ENCODE assay signal across 11 cellular contexts in genomic region chr12:123431951-123432886, GRCh38. TPM values are rescaled to one million over a fixed set of nuclear protein-coding genes. Genes with fewer than 3 reads are reported as not detected.
DNase-seq lines count a peak whose midpoint lies in the region; ATAC-seq, FAIRE-seq and TF ChIP-seq lines count a peak whose summit lies in the region.
"Had no signal": no experiment of that assay in that cellular context is flagged by ENCODE, and none has a peak within 500 bp of the region (broad histone marks: within the 10 kb centered on the region; RNA-seq: fewer than 3 reads in every experiment).

No MANE protein-coding gene starts in this region.

- intact Hi-C loops in Right ventricle myocardium inferior (cut with DNase I) = no loop called here
- intact Hi-C loops in activated CD8-positive, alpha-beta T cell treated with anti-CD3 and anti-CD28 coated beads for 36 hours (cut with micrococcal nuclease) = no loop called here
- intact Hi-C loops in kidney (cut with DNase I) = no loop called here
- intact Hi-C loops in tibial artery (cut with DNase I; ENCODE audit: low total_unique reads) = loop anchor here (5.0 kb wide), 1 partner anchor 40 kb away; no protein-coding TSS in a partner anchor

- TF ChIP-seq CTCF in cardiac muscle cell (IDR thresholded peaks at IDR 0.05; ENCODE audit: low read depth, low read length) = no peak
- no peak for TF ChIP-seq CTCF in activated CD8-positive, alpha-beta T cell treated with anti-CD3 and anti-CD28 coated beads for 36 hours (IDR thresholded peaks at IDR 0.05)
- no peak for TF ChIP-seq CTCF in kidney (IDR thresholded peaks at IDR 0.05; ENCODE audit: borderline replicate concordance, extremely low read depth, insufficient read depth)
- TF ChIP-seq CTCF in tibial artery (IDR thresholded peaks at IDR 0.05) = no peak

- FAIRE-seq in kidney (lab: Jason Lieb, UNC) = no peak

- H3K27me3 ChIP-seq in cardiac muscle cell = no peaks in the 10 kb centered on the region
- no peaks in the 10 kb centered on the region for H3K27me3 ChIP-seq in tibial artery

- H3K4me1 ChIP-seq in cardiac muscle cell (ENCODE audit: low read depth) = no peaks in the 10 kb centered on the region
- peaks cover 0 to 7% of the 10 kb centered on the region in 2 donors for H3K4me1 ChIP-seq in kidney (ENCODE audit: control insufficient read depth in 1 of 2, insufficient read depth in 1 of 2, low read depth in 1 of 2, low read length in 2 of 2)
- peaks cover 0 to 45% (median 29%) of the 10 kb centered on the region in 4 donors for H3K4me1 ChIP-seq in tibial artery

- no peaks in the 10 kb centered on the region for H3K27me3 Mint-ChIP-seq in activated CD8-positive, alpha-beta T cell treated with anti-CD3 and anti-CD28 coated beads for 36 hours

- CTCF ChIA-PET in activated CD8-positive, alpha-beta T cell treated with anti-CD3 and anti-CD28 coated beads for 36 hours (lab: Charles Lee) = interaction anchor here (1.5 kb wide), 1 partner anchor 26 kb away, joined by 4 read pairs; the partner anchor contains the start of gene SNRNP35

- H3K27ac ChIP-seq in cardiac muscle cell (peak overlapping the region; percentile 76), kidney (ENCODE audit: low read depth in 2 of 2, low read length in 2 of 2) (peak overlapping the region in 1 of 2 donors; percentile 19), tibial artery (peak overlapping the region; percentile 90 to 94)
- H3K27ac ChIP-seq: KMS-11 had no signal

- peak overlapping the region; percentile 83 for H3K27ac Mint-ChIP-seq in activated CD8-positive, alpha-beta T cell treated with anti-CD3 and anti-CD28 coated beads for 36 hours

- H3K4me1 Mint-ChIP-seq in activated CD8-positive, alpha-beta T cell treated with anti-CD3 and anti-CD28 coated beads for 36 hours (ENCODE audit: low read depth) = peaks cover 48% of the 10 kb centered on the region

- H3K4me3 Mint-ChIP-seq in activated CD8-positive, alpha-beta T cell treated with anti-CD3 and anti-CD28 coated beads for 36 hours = peak overlapping the region; percentile 96

- ATAC-seq in Right ventricle myocardium inferior (no peak), SK-N-SH treated with all-trans-retinoic acid at 6 μM for 48 hours (no peak), HG03520 (IDR thresholded peaks at IDR 0.05; ENCODE audit: unreplicated experiment) (no peak)
- ATAC-seq in activated CD8-positive, alpha-beta T cell treated with anti-CD3 and anti-CD28 coated beads for 36 hours = peak; percentile 12

- peaks cover 41% of the 10 kb centered on the region for H3K36me3 Mint-ChIP-seq in activated CD8-positive, alpha-beta T cell treated with anti-CD3 and anti-CD28 coated beads for 36 hours (ENCODE audit: low read depth)

- no peak for DNase-seq in cardiac muscle cell (ENCODE audit: low read depth in 1 of 2, low spot score in 1 of 2)
- no peak for DNase-seq in Right ventricle myocardium inferior (ENCODE audit: missing footprints)
- DNase-seq in activated CD8-positive, alpha-beta T cell treated with anti-CD3 and anti-CD28 coated beads for 36 hours = peak; percentile 66
- DNase-seq in kidney = no peak
- DNase-seq in tibial artery = no peak
- no peak for DNase-seq in NCI-H748 (lab: John Stamatoyannopoulos, UW; ENCODE audit: unreplicated experiment)
- DNase-seq: C1 segment of cervical spinal cord, retina had no signal

- H3K4me3 ChIP-seq in cardiac muscle cell (no peak overlapping the region), kidney (ENCODE audit: low read length in 2 of 2) (peak overlapping the region; percentile 36 to 38), tibial artery (peak overlapping the region; percentile 90)

- H3K9ac ChIP-seq in kidney (ENCODE audit: low read length in 2 of 2) = peak overlapping the region in 1 of 2 donors; percentile 29
- H3K9ac ChIP-seq: KMS-11 had no signal

- POLR2A ChIA-PET in activated CD8-positive, alpha-beta T cell treated with anti-CD3 and anti-CD28 coated beads for 36 hours (lab: Charles Lee) = interaction anchor here (0.6 to 2.4 kb wide), 5 partner anchors 14 to 151 kb away, joined by 3 to 5 read pairs (median 3); partner anchors contain the start of gene SNRNP35

- no peaks in the 10 kb centered on the region for H3K9me3 ChIP-seq in cardiac muscle cell (ENCODE audit: low read depth)
- no peaks in the 10 kb centered on the region for H3K9me3 ChIP-seq in kidney (ENCODE audit: control insufficient read depth in 1 of 2, low read length in 2 of 2)
- no peaks in the 10 kb centered on the region for H3K9me3 ChIP-seq in tibial artery

- H3K9me3 Mint-ChIP-seq in activated CD8-positive, alpha-beta T cell treated with anti-CD3 and anti-CD28 coated beads for 36 hours = no peaks in the 10 kb centered on the region

- no peaks in the 10 kb centered on the region for H3K36me3 ChIP-seq in cardiac muscle cell
- peaks cover 6 to 9% of the 10 kb centered on the region in 2 donors for H3K36me3 ChIP-seq in kidney (ENCODE audit: control insufficient read depth in 1 of 2, insufficient read depth in 2 of 2, low read length in 2 of 2)
- H3K36me3 ChIP-seq in tibial artery = peaks cover 30 to 47% (median 38%) of the 10 kb centered on the region in 3 donors

TF ChIP-seq in SK-N-SH treated with all-trans-retinoic acid at 6 μM for 48 hours, 23 proteins besides CTCF, POLR2A, EP300 and RAD21 (continues in another document):
- no peak for TF ChIP-seq PATZ1 (CRISPR knock-in tag; IDR thresholded peaks at IDR 0.05; ENCODE audit: borderline replicate concordance)
- TF ChIP-seq OSR1 (CRISPR knock-in tag; IDR thresholded peaks at IDR 0.05) = no peak
- no peak for TF ChIP-seq CSRNP3 (CRISPR knock-in tag; IDR thresholded peaks at IDR 0.05)
- TF ChIP-seq BACH2 (CRISPR knock-in tag; IDR thresholded peaks at IDR 0.05; ENCODE audit: borderline replicate concordance) = no peak
- TF ChIP-seq ZNF70 (CRISPR knock-in tag; IDR thresholded peaks at IDR 0.05) = no peak
- TF ChIP-seq PPARA (CRISPR knock-in tag; IDR thresholded peaks at IDR 0.05; ENCODE audit: borderline replicate concordance) = no peak
- TF ChIP-seq, protein P1, sequence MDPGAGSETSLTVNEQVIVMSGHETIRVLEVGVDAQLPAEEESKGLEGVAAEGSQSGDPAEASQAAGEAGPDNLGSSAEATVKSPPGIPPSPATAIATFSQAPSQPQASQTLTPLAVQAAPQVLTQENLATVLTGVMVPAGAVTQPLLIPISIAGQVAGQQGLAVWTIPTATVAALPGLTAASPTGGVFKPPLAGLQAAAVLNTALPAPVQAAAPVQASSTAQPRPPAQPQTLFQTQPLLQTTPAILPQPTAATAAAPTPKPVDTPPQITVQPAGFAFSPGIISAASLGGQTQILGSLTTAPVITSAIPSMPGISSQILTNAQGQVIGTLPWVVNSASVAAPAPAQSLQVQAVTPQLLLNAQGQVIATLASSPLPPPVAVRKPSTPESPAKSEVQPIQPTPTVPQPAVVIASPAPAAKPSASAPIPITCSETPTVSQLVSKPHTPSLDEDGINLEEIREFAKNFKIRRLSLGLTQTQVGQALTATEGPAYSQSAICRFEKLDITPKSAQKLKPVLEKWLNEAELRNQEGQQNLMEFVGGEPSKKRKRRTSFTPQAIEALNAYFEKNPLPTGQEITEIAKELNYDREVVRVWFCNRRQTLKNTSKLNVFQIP (CRISPR knock-in tag; IDR thresholded peaks at IDR 0.05; ENCODE audit: borderline replicate concordance, low read depth) = no peak
- TF ChIP-seq ISL1 (CRISPR knock-in tag; IDR thresholded peaks at IDR 0.05) = no peak
- no peak for TF ChIP-seq GLIS3 (CRISPR knock-in tag; IDR thresholded peaks at IDR 0.05)
- TF ChIP-seq TCF4 (CRISPR knock-in tag; IDR thresholded peaks at IDR 0.05; ENCODE audit: borderline replicate concordance) = no peak
- TF ChIP-seq SNAI2 (CRISPR knock-in tag; IDR thresholded peaks at IDR 0.05) = no peak

RNA-seq across cellular contexts. Expression of gene RILPL2, which starts 4.3 kb away (rescaled TPM):
- total RNA-seq in cardiac muscle cell (2.9 and 3.2 TPM in 2 replicates), Right ventricle myocardium inferior (2.0 TPM), kidney (8.0 TPM)
- polyA plus RNA-seq in cardiac muscle cell (4.6 and 5.7 TPM in 2 replicates), kidney (ENCODE audit: insufficient read depth, low read depth, low replicate concordance) (11.1 TPM)
- total RNA-seq in activated CD8-positive, alpha-beta T cell treated with anti-CD3 and anti-CD28 coated beads for 36 hours = 1 to 10 TPM; 9.0 to 9.3 TPM

RNA-seq across cellular contexts. Expression of gene SNRNP35, which starts 25.7 kb away (rescaled TPM):
- 18.9 and 32.0 TPM in 2 replicates for total RNA-seq in cardiac muscle cell
- 36.8 and 41.9 TPM in 2 replicates for polyA plus RNA-seq in cardiac muscle cell
- total RNA-seq in Right ventricle myocardium inferior = 23.0 TPM
- 10 to 100 TPM; 18.4 to 25.4 TPM for total RNA-seq in activated CD8-positive, alpha-beta T cell treated with anti-CD3 and anti-CD28 coated beads for 36 hours
- total RNA-seq in kidney = 23.6 TPM
- 51.2 TPM for polyA plus RNA-seq in kidney (ENCODE audit: insufficient read depth, low read depth, low replicate concordance)

RNA-seq across cellular contexts. Expression of gene KMT5A, which starts 48.3 kb away (rescaled TPM):
- total RNA-seq in cardiac muscle cell = 34.2 and 63.3 TPM in 2 replicates
- polyA plus RNA-seq in cardiac muscle cell = 35.4 and 48.3 TPM in 2 replicates
- 32.7 TPM for total RNA-seq in Right ventricle myocardium inferior
- 10 to 100 TPM; 35.9 to 38.2 TPM for total RNA-seq in activated CD8-positive, alpha-beta T cell treated with anti-CD3 and anti-CD28 coated beads for 36 hours
- total RNA-seq in kidney = 26.7 TPM
- 13.1 TPM for polyA plus RNA-seq in kidney (ENCODE audit: insufficient read depth, low read depth, low replicate concordance)
